In genomic region chr4:105709081-105709450, GRCh38 we compare ENCODE assay signal across 8 cellular contexts.
DNase-seq lines count a peak whose midpoint lies in the region; ATAC-seq and TF ChIP-seq lines count a peak whose summit lies in the region.

No MANE protein-coding gene starts in this region.

- H3K9me3 Mint-ChIP-seq in stimulated activated naive B cell treated with anti-CD40 and anti-IgM and Interleukin-4, amounts not matched to agents 10 μg/mL and 1 μg/mL and 100 μg/mL, for 72 hours = no peaks in the 10 kb centered on the region

- H3K27me3 ChIP-seq in Loucy (ENCODE audit: insufficient read depth, low read length, poor library complexity, severe bottlenecking) = no peaks in the 10 kb centered on the region

- H3K27ac Mint-ChIP-seq in stimulated activated naive B cell treated with anti-CD40 and anti-IgM and Interleukin-4, amounts not matched to agents 10 μg/mL and 1 μg/mL and 100 μg/mL, for 72 hours = peak overlapping the region; percentile 98

- peaks cover 5 to 10% of the 10 kb centered on the region in 2 donors for H3K36me3 Mint-ChIP-seq in stimulated activated naive B cell treated with anti-CD40 and anti-IgM and Interleukin-4, amounts not matched to agents 10 μg/mL and 1 μg/mL and 100 μg/mL, for 72 hours

- no peaks in the 10 kb centered on the region for H3K27me3 Mint-ChIP-seq in stimulated activated naive B cell treated with anti-CD40 and anti-IgM and Interleukin-4, amounts not matched to agents 10 μg/mL and 1 μg/mL and 100 μg/mL, for 72 hours

- peak overlapping the region; percentile 99 for H2AFZ ChIP-seq in Loucy (ENCODE audit: low read length)

- H3K4me1 Mint-ChIP-seq in stimulated activated naive B cell treated with anti-CD40 and anti-IgM and Interleukin-4, amounts not matched to agents 10 μg/mL and 1 μg/mL and 100 μg/mL, for 72 hours = peaks cover 21 to 29% of the 10 kb centered on the region in 2 donors

- peak overlapping the region; percentile 98 to 100 for H3K4me3 Mint-ChIP-seq in stimulated activated naive B cell treated with anti-CD40 and anti-IgM and Interleukin-4, amounts not matched to agents 10 μg/mL and 1 μg/mL and 100 μg/mL, for 72 hours

- H3K36me3 ChIP-seq in Loucy (ENCODE audit: insufficient read depth, low read length) = no peaks in the 10 kb centered on the region

- no peaks in the 10 kb centered on the region for H3F3A ChIP-seq in Loucy (ENCODE audit: low read depth)

- peaks cover 11% of the 10 kb centered on the region for H4K20me1 ChIP-seq in Loucy (ENCODE audit: insufficient read depth, low read length, poor library complexity, severe bottlenecking)

- no peak for TF ChIP-seq CTCF in Loucy (conservative IDR thresholded peaks at IDR 0.05; ENCODE audit: low read length)
- no peak for TF ChIP-seq CTCF in astrocyte of the cerebellum (IDR thresholded peaks at IDR 0.05; ENCODE audit: low read depth, low read length, missing control alignments)

- peaks cover 51% of the 10 kb centered on the region for H3K4me1 ChIP-seq in Loucy (ENCODE audit: insufficient read depth, low read length, poor library complexity, severe bottlenecking)

- peak overlapping the region; percentile 85 for H3K9ac ChIP-seq in Loucy (ENCODE audit: low read depth, low read length, poor library complexity, severe bottlenecking)

- POLR2A ChIA-PET in HEK293T (lab: Yijun Ruan, JAX) = interaction anchor here (1.0 kb wide), 1 partner anchor 139 kb away, joined by 3 read pairs; no protein-coding TSS in a partner anchor

- CTCF ChIA-PET in HEK293T (lab: Yijun Ruan, JAX) = interaction anchor here (2.1 kb wide), 1 partner anchor 188 kb away, joined by 8 read pairs; no protein-coding TSS in a partner anchor

- H3K4me3 ChIP-seq in Loucy (ENCODE audit: low read length, poor library complexity, severe bottlenecking) (peak overlapping the region; percentile 97), astrocyte of the cerebellum (ENCODE audit: low read depth, low read length) (peak overlapping the region; percentile 85)

- peak overlapping the region; percentile 94 for H3K4me2 ChIP-seq in Loucy (ENCODE audit: low read depth, low read length, poor library complexity, severe bottlenecking)

- H3K79me2 ChIP-seq in Loucy (ENCODE audit: insufficient read depth, low read length) = peaks cover 74% of the 10 kb centered on the region

- ATAC-seq in stimulated activated naive B cell treated with anti-CD40 and anti-IgM and Interleukin-4, amounts not matched to agents 10 μg/mL and 1 μg/mL and 100 μg/mL, for 72 hours (replicated peaks) = peak; percentile 42 to 44

- in situ Hi-C loops in astrocyte of the cerebellum (cut with HindIII; ENCODE audit: low sequenced_read_pairs) = no loop called here

- DNase-seq in stimulated activated CD8-positive, alpha-beta memory T cell treated with anti-CD3 and anti-CD28 coated beads, Interleukin-15, amount 100 ng/mL, for 24 hours (ENCODE audit: low read depth) = peak; percentile 1
- DNase-seq in stimulated activated CD8-positive, alpha-beta memory T cell treated with anti-CD3 and anti-CD28 coated beads, Interleukin-4, amount 100 ng/mL, for 48 hours = no peak
- DNase-seq in HEK293T (ENCODE audit: extremely low spot score) (peak; percentile 33), astrocyte of the cerebellum (ENCODE audit: low read depth) (no peak), iris pigment epithelial cell (ENCODE audit: low read depth) (peak; percentile 11), AG08396 (ENCODE audit: low spot score) (no peak)
- DNase-seq in stimulated activated naive B cell treated with anti-CD40 and anti-IgM and Interleukin-4, amounts not matched to agents 10 μg/mL and 1 μg/mL and 100 μg/mL, for 72 hours = peak; percentile 0

- H3K9me3 ChIP-seq in Loucy (ENCODE audit: insufficient read depth, low read depth, low read length) = no peaks in the 10 kb centered on the region

- H3K9me2 ChIP-seq in Loucy (replicated peaks; ENCODE audit: low read depth, low read length) = no peaks in the 10 kb centered on the region

TF ChIP-seq in HEK293T, 16 proteins besides CTCF, POLR2A, EP300 and RAD21:
- TF ChIP-seq BHLHE40 (IDR thresholded peaks at IDR 0.05; ENCODE audit: borderline replicate concordance) (no peak), ZNF384 (IDR thresholded peaks at IDR 0.05) (no peak), L3MBTL2 (conservative IDR thresholded peaks at IDR 0.05) (no peak), SUZ12 (IDR thresholded peaks at IDR 0.05) (no peak), PKNOX1 (IDR thresholded peaks at IDR 0.05) (no peak), TARDBP (IDR thresholded peaks at IDR 0.05) (no peak), SP1 (IDR thresholded peaks at IDR 0.05) (no peak), ELF4 (IDR thresholded peaks at IDR 0.05) (no peak), ARNT (IDR thresholded peaks at IDR 0.05) (no peak)

Comparison
In these comparisons a context has a peak if more than half of its experiments do, and no peak if none do; other contexts are left out.
1. DNase-seq: peak in stimulated activated CD8-positive, alpha-beta memory T cell treated with anti-CD3 and anti-CD28 coated beads, Interleukin-15, amount 100 ng/mL, for 24 hours (single experiment), HEK293T (single experiment), iris pigment epithelial cell (single experiment) and stimulated activated naive B cell treated with anti-CD40 and anti-IgM and Interleukin-4, amounts not matched to agents 10 μg/mL and 1 μg/mL and 100 μg/mL, for 72 hours (single experiment); none in stimulated activated CD8-positive, alpha-beta memory T cell treated with anti-CD3 and anti-CD28 coated beads, Interleukin-4, amount 100 ng/mL, for 48 hours (single experiment), astrocyte of the cerebellum (single experiment) and AG08396 (single experiment).